ENCODE assay signal across 8 cellular contexts in the genomic region with DNA sequence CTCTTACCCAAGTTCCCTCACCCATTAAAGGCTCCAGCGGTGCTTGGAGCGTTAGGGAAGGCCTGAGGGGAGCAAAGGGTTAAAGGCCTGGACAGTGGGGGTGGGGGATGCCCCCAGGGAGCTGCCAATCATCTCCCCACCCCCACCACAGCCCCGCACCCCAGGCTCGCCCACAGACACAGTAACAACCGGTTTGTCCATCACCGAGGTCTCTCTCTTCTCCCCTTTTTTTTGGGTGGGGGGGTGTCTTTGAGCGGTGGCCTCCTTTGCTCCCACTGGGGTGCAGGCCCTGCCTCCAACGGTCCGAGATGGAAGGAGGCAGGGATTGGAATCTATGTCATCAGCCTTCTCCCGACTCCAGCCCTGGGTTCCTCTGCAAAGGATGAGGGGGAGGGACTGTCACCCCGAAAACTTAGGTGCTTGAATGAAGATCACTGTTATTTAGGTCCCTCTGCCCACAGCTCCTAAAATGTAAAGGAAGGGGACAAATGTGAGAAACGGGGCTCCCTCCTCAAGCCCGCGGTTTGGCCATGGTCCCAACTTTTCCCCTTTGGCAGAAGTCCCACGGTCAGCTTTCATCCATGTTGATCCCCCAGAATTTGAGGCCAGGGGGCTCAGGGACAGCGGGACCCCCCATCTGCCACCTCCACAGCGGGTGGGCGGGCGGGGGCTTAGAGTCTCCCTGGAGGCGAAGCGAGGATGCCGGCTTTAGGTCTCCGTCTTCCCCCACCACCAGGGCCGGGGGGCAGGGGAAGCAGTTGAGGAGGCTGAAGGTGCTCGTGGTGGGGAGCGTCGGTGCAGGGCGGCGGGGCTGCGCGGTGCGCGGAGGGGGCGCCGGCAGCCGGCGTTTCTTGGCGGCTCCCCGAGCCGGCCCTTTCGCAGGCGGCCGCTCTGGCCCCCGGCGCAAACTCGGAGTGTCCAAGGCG. TPM values are rescaled to one million over a fixed set of nuclear protein-coding genes. Genes with fewer than 3 reads are reported as not detected.
DNase-seq lines count a peak whose midpoint lies in the region; TF ChIP-seq lines count a peak whose summit lies in the region.
"Had no signal": no experiment of that assay in that cellular context is flagged by ENCODE, and none has a peak within 500 bp of the region (broad histone marks: within the 10 kb centered on the region; RNA-seq: fewer than 3 reads in every experiment).

No MANE protein-coding gene starts in this region.

- H3K4me1 Mint-ChIP-seq in T-helper 1 cell treated with Interleukin-12 subunit alpha and Interleukin-12 subunit beta and Interleukin-4 antibody, amounts not matched to agents 30 μg/mL and 1 μg/mL, for 36 hours (ENCODE audit: low read depth) = peaks cover 29% of the 10 kb centered on the region
- H3K4me1 Mint-ChIP-seq in glutamatergic neuron (ENCODE audit: low read depth, unreplicated experiment) = peaks cover 3% of the 10 kb centered on the region

- H4K20me1 ChIP-seq in smooth muscle cell (ENCODE audit: low read depth) = peaks cover 12% of the 10 kb centered on the region

- TF ChIP-seq CTCF in glutamatergic neuron (IDR thresholded peaks at IDR 0.05; ENCODE audit: partially characterized antibody, unreplicated experiment) (no peak), smooth muscle cell (IDR thresholded peaks at IDR 0.05; ENCODE audit: borderline replicate concordance, insufficient read depth, poor library complexity, severe bottlenecking) (no peak)

- H3K4me1 ChIP-seq in HAP-1 (peaks cover 14% of the 10 kb centered on the region), smooth muscle cell (ENCODE audit: low read depth) (peaks cover 14% of the 10 kb centered on the region)

- H3K9me3 ChIP-seq in HAP-1 = no peaks in the 10 kb centered on the region
- H3K9me3 ChIP-seq in smooth muscle cell (replicated peaks; ENCODE audit: low read depth) = no peaks in the 10 kb centered on the region

- H3K27me3 ChIP-seq in HAP-1 (ENCODE audit: low read depth) = 0 out of 2 replicates have a peak, but pooled peaks cover 3% of the 10 kb centered on the region
- H3K27me3 ChIP-seq in smooth muscle cell (ENCODE audit: low read depth) = peaks cover 73% of the 10 kb centered on the region

- no peaks in the 10 kb centered on the region for H3F3A ChIP-seq in smooth muscle cell (ENCODE audit: low read depth)

- peak overlapping the region; percentile 95 for H3K4me2 ChIP-seq in smooth muscle cell

- H3K27me3 Mint-ChIP-seq in T-helper 1 cell treated with Interleukin-12 subunit alpha and Interleukin-12 subunit beta and Interleukin-4 antibody, amounts not matched to agents 30 μg/mL and 1 μg/mL, for 36 hours (ENCODE audit: low read depth) = peaks cover 49% of the 10 kb centered on the region
- peaks cover 36% of the 10 kb centered on the region for H3K27me3 Mint-ChIP-seq in glutamatergic neuron (ENCODE audit: unreplicated experiment)

- no peaks in the 10 kb centered on the region for H3K9me3 Mint-ChIP-seq in T-helper 1 cell treated with Interleukin-12 subunit alpha and Interleukin-12 subunit beta and Interleukin-4 antibody, amounts not matched to agents 30 μg/mL and 1 μg/mL, for 36 hours
- peaks cover 9% of the 10 kb centered on the region for H3K9me3 Mint-ChIP-seq in glutamatergic neuron (ENCODE audit: unreplicated experiment)

- WGBS in smooth muscle cell (ENCODE audit: low lambda C conversion rate) = 3% methylated on average over 38 of the region's 47 CpGs

- H3K9ac ChIP-seq in smooth muscle cell (ENCODE audit: low read depth) = no peak overlapping the region

- H3K36me3 ChIP-seq in HAP-1 (replicated peaks) (no peaks in the 10 kb centered on the region), smooth muscle cell (ENCODE audit: low read depth) (no peaks in the 10 kb centered on the region)

- no peak overlapping the region for H3K27ac Mint-ChIP-seq in T-helper 1 cell treated with Interleukin-12 subunit alpha and Interleukin-12 subunit beta and Interleukin-4 antibody, amounts not matched to agents 30 μg/mL and 1 μg/mL, for 36 hours
- no peak overlapping the region for H3K27ac Mint-ChIP-seq in glutamatergic neuron (ENCODE audit: unreplicated experiment)

- DNase-seq in HAP-1 (ENCODE audit: low spot score in 2 of 2) (no peak), glutamatergic neuron (no peak), smooth muscle cell (lab: John Stamatoyannopoulos, UW; ENCODE audit: unreplicated experiment) (no peak), GDM1 (lab: John Stamatoyannopoulos, UW) (no peak), nucleus accumbens (lab: John Stamatoyannopoulos, UW) (no peak), AG08395 (ENCODE audit: low spot score) (no peak)
- DNase-seq: NCI-H1436 treated with DMSO at 0.1 percent for 48 hours had no signal

- peaks cover 3% of the 10 kb centered on the region for H3K36me3 Mint-ChIP-seq in T-helper 1 cell treated with Interleukin-12 subunit alpha and Interleukin-12 subunit beta and Interleukin-4 antibody, amounts not matched to agents 30 μg/mL and 1 μg/mL, for 36 hours (ENCODE audit: low read depth)
- H3K36me3 Mint-ChIP-seq in glutamatergic neuron (ENCODE audit: unreplicated experiment) = no peaks in the 10 kb centered on the region

- no peak overlapping the region for H3K27ac ChIP-seq in smooth muscle cell (ENCODE audit: low read depth)

- H2AFZ ChIP-seq in smooth muscle cell (ENCODE audit: low read depth) = no peak overlapping the region

- in situ Hi-C loops in HAP-1 (cut with MboI; ENCODE audit: low sequenced_read_pairs) = no loop called here

- H3K4me3 Mint-ChIP-seq in T-helper 1 cell treated with Interleukin-12 subunit alpha and Interleukin-12 subunit beta and Interleukin-4 antibody, amounts not matched to agents 30 μg/mL and 1 μg/mL, for 36 hours = peak overlapping the region; percentile 31
- peak overlapping the region; percentile 63 for H3K4me3 Mint-ChIP-seq in glutamatergic neuron (ENCODE audit: unreplicated experiment)

- H3K79me2 ChIP-seq in smooth muscle cell (ENCODE audit: low read depth) = no peaks in the 10 kb centered on the region

- peak overlapping the region; percentile 65 for H3K4me3 ChIP-seq in HAP-1
- H3K4me3 ChIP-seq in smooth muscle cell = peak overlapping the region; percentile 69

RNA-seq across cellular contexts. Expression of a gene that starts 1.7 kb away (rescaled TPM):
- total RNA-seq in glutamatergic neuron (ENCODE audit: unreplicated experiment) = 2.0 TPM
- 0.85 and 1.6 TPM in 2 replicates for total RNA-seq in smooth muscle cell
- 0.24 and 0.40 TPM in 2 replicates for polyA plus RNA-seq in smooth muscle cell

RNA-seq across cellular contexts. Expression of a gene that starts 32.0 kb away (rescaled TPM):
- total RNA-seq in glutamatergic neuron (ENCODE audit: unreplicated experiment) (59.8 TPM), smooth muscle cell (11.2 and 12.4 TPM in 2 replicates)
- polyA plus RNA-seq in smooth muscle cell = 4.6 and 8.1 TPM in 2 replicates

RNA-seq across cellular contexts. Expression of a gene that starts 57.1 kb away (rescaled TPM):
- total RNA-seq in glutamatergic neuron (ENCODE audit: unreplicated experiment) = 3.2 TPM
- total RNA-seq in smooth muscle cell = 0.54 and 1.3 TPM in 2 replicates
- polyA plus RNA-seq in smooth muscle cell = 15.1 and 18.1 TPM in 2 replicates
